Comparison of ENCODE assay signal across 18 cellular contexts in the genomic region with DNA sequence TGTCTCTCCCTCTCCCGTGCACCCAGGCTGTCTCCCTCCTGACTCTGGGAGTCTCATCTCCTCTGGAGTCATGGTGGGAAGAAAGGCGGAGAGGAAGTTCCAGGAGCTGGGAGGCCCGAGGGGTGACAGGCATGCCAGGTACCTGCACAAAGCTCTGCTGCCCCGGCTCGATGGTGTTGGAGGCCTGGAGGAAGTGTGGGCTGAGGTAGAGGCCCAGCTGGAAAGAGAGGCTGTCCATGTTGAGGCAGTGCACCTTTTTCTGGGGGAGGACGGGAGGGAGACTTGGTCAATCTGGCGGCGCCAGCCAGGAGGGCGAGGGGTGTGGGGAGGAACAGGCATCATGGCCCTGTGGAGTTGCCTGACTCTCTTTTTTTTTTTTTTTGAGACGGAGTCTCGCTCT. TPM values are rescaled to one million over a fixed set of nuclear protein-coding genes. Genes with fewer than 3 reads are reported as not detected.
DNase-seq lines count a peak whose midpoint lies in the region; ATAC-seq and TF ChIP-seq lines count a peak whose summit lies in the region.
"Had no signal": no experiment of that assay in that cellular context is flagged by ENCODE, and none has a peak within 500 bp of the region (broad histone marks: within the 10 kb centered on the region; RNA-seq: fewer than 3 reads in every experiment).

No MANE protein-coding gene starts in this region.

- TF ChIP-seq RAD21 in IMR-90 (IDR thresholded peaks at IDR 0.05; ENCODE audit: low read length): no peak

- H2BK5ac ChIP-seq in IMR-90 (ENCODE audit: low read depth, low read length, poor library complexity, severe bottlenecking): no peak overlapping the region

- no peak for TF ChIP-seq POLR2A in IMR-90 (IDR thresholded peaks at IDR 0.05; ENCODE audit: low read depth, low read length)

- no peak overlapping the region for H4K5ac ChIP-seq in IMR-90 (ENCODE audit: low read depth, low read length)

- no peak overlapping the region for H2AK5ac ChIP-seq in IMR-90 (ENCODE audit: low read depth, low read length)

- no peak overlapping the region for H3K23ac ChIP-seq in IMR-90 (ENCODE audit: low read depth, low read length)

- peak overlapping the region; percentile 11 for H2AFZ ChIP-seq in IMR-90 (replicated peaks; ENCODE audit: low read length, poor library complexity)
- H2AFZ ChIP-seq: GM23338, PC-9 had no signal

- in situ Hi-C loops in IMR-90 (cut with MboI; ENCODE audit: low sequenced_read_pairs): no loop called here

- H3K27ac Mint-ChIP-seq in Calu3 (ENCODE audit: unreplicated experiment): peak overlapping the region; percentile 28
- no peak overlapping the region for H3K27ac Mint-ChIP-seq in endothelial cell (ENCODE audit: unreplicated experiment)
- H3K27ac Mint-ChIP-seq in activated T-helper 1 cell treated with anti-CD3 and anti-CD28 coated beads, Interleukin-12 subunit alpha, Interleukin-12 subunit beta, Interleukin-2, Interleukin-4 antibody, amounts not matched to agents 30 ng/mL and 10 ng/mL and 1 ng/mL, durations not matched to agents 14 hours and 24 hours and 36 hours: no peak overlapping the region
- H3K27ac Mint-ChIP-seq: CD8-positive, alpha-beta T cell; GM23338 had no signal

- peaks cover 32% of the 10 kb centered on the region for H3K36me3 Mint-ChIP-seq in Calu3 (ENCODE audit: insufficient read depth, unreplicated experiment)
- H3K36me3 Mint-ChIP-seq in endothelial cell (ENCODE audit: low read depth, unreplicated experiment): peaks cover 27% of the 10 kb centered on the region
- H3K36me3 Mint-ChIP-seq in activated T-helper 1 cell treated with anti-CD3 and anti-CD28 coated beads, Interleukin-12 subunit alpha, Interleukin-12 subunit beta, Interleukin-2, Interleukin-4 antibody, amounts not matched to agents 30 ng/mL and 10 ng/mL and 1 ng/mL, durations not matched to agents 14 hours and 24 hours and 36 hours (ENCODE audit: low read depth): peaks cover 14% of the 10 kb centered on the region

- intact Hi-C loops in Calu3 (cut with micrococcal nuclease; ENCODE audit: unreplicated experiment) (no loop called here), IMR-90 (cut with micrococcal nuclease) (no loop called here), psoas muscle (cut with DNase I) (no loop called here)
- intact Hi-C loops in activated T-helper 1 cell treated with anti-CD3 and anti-CD28 coated beads, Interleukin-12 subunit alpha, Interleukin-12 subunit beta, Interleukin-2, Interleukin-4 antibody, amounts not matched to agents 30 ng/mL and 10 ng/mL and 1 ng/mL, durations not matched to agents 14 hours and 24 hours and 36 hours (cut with micrococcal nuclease): no loop called here

- TF ChIP-seq CTCF in Calu3 (IDR thresholded peaks at IDR 0.05; ENCODE audit: unreplicated experiment): no peak
- TF ChIP-seq CTCF in IMR-90 (conservative IDR thresholded peaks at IDR 0.05; ENCODE audit: low read depth, low read length): no peak
- TF ChIP-seq CTCF in endothelial cell (IDR thresholded peaks at IDR 0.05; ENCODE audit: unreplicated experiment): no peak
- TF ChIP-seq CTCF in psoas muscle (IDR thresholded peaks at IDR 0.05): no peak

- H3K56ac ChIP-seq in IMR-90 (ENCODE audit: extremely low read depth, insufficient read depth, low read length): no peak overlapping the region

- no peak for DNase-seq in Calu3
- no peak for DNase-seq in IMR-90
- no peak for DNase-seq in endothelial cell (ENCODE audit: low spot score)
- no peak for DNase-seq in psoas muscle
- no peak for DNase-seq in NCI-H1930 (lab: John Stamatoyannopoulos, UW)
- no peak for DNase-seq in activated T-helper 1 cell treated with anti-CD3 and anti-CD28 coated beads, Interleukin-12 subunit alpha, Interleukin-12 subunit beta, Interleukin-2, Interleukin-4 antibody, amounts not matched to agents 30 ng/mL and 10 ng/mL and 1 ng/mL, durations not matched to agents 14 hours and 24 hours and 36 hours (ENCODE audit: low spot score)
- DNase-seq: CD8-positive, alpha-beta T cell; GF-D8; KBM-7; NCI-H1436 treated with DMSO at 0.1 percent for 48 hours; NCI-H226; NCI-H526; PC-9; Right ventricle myocardium superior had no signal

- H3K79me1 ChIP-seq in IMR-90 (ENCODE audit: low read depth in 1 of 2, low read length in 2 of 2): peaks cover 7 to 22% of the 10 kb centered on the region in 2 experiments; a peak in 2 of 4 replicates

- no peak overlapping the region for H2AK9ac ChIP-seq in IMR-90 (replicated peaks; ENCODE audit: low read depth, low read length, poor library complexity)

- no peak overlapping the region for H3K18ac ChIP-seq in IMR-90 (ENCODE audit: low read depth, low read length)

- H3K9me1 ChIP-seq in IMR-90 (ENCODE audit: insufficient read depth, low read length): no peaks in the 10 kb centered on the region; the same call in 1 of the 2 replicates

- no peak overlapping the region for H3K9ac ChIP-seq in IMR-90 (ENCODE audit: low read depth, low read length)

- dilution Hi-C loops in IMR-90 (cut with HindIII; ENCODE audit: low sequenced_read_pairs, unreplicated experiment): no loop called here

- no peak overlapping the region for H3K14ac ChIP-seq in IMR-90 (replicated peaks; ENCODE audit: low read depth, low read length)

- H2BK120ac ChIP-seq in IMR-90 (ENCODE audit: low read depth, low read length): no peak overlapping the region

- H3K27me3 Mint-ChIP-seq in Calu3 (ENCODE audit: unreplicated experiment): no peaks in the 10 kb centered on the region
- H3K27me3 Mint-ChIP-seq in endothelial cell (ENCODE audit: unreplicated experiment): peaks cover 20% of the 10 kb centered on the region
- H3K27me3 Mint-ChIP-seq in activated T-helper 1 cell treated with anti-CD3 and anti-CD28 coated beads, Interleukin-12 subunit alpha, Interleukin-12 subunit beta, Interleukin-2, Interleukin-4 antibody, amounts not matched to agents 30 ng/mL and 10 ng/mL and 1 ng/mL, durations not matched to agents 14 hours and 24 hours and 36 hours (ENCODE audit: insufficient read depth): no peaks in the 10 kb centered on the region

- no peak overlapping the region for H2BK20ac ChIP-seq in IMR-90 (ENCODE audit: low read depth, low read length)

- H3K4me3 ChIP-seq in IMR-90 (ENCODE audit: insufficient read depth, low read depth, low read length) (no peak overlapping the region), psoas muscle (no peak overlapping the region)
- H3K4me3 ChIP-seq: GM23338, PC-9 had no signal

- no peaks in the 10 kb centered on the region for H3K27me3 ChIP-seq in IMR-90 (ENCODE audit: control insufficient read depth, insufficient read depth, low read length)
- H3K27me3 ChIP-seq in psoas muscle (ENCODE audit: insufficient read depth in 3 of 3, low read length in 2 of 3): no peaks in the 10 kb centered on the region
- H3K27me3 ChIP-seq: BE2C had no signal

- H3K9me3 ChIP-seq in IMR-90 (ENCODE audit: control insufficient read depth, insufficient read depth, low read length): no peaks in the 10 kb centered on the region
- H3K9me3 ChIP-seq in psoas muscle: no peaks in the 10 kb centered on the region
- H3K9me3 ChIP-seq: BE2C had no signal

- H3K4ac ChIP-seq in IMR-90 (ENCODE audit: low read depth, low read length): no peak overlapping the region

- no peak overlapping the region for H3K27ac ChIP-seq in IMR-90 (ENCODE audit: insufficient read depth, low read length)
- peak overlapping the region; percentile 78 for H3K27ac ChIP-seq in psoas muscle
- H3K27ac ChIP-seq: PC-9 had no signal

- no peaks in the 10 kb centered on the region for H3K9me3 Mint-ChIP-seq in Calu3 (ENCODE audit: low read depth, unreplicated experiment)
- H3K9me3 Mint-ChIP-seq in endothelial cell (ENCODE audit: unreplicated experiment): no peaks in the 10 kb centered on the region
- no peaks in the 10 kb centered on the region for H3K9me3 Mint-ChIP-seq in activated T-helper 1 cell treated with anti-CD3 and anti-CD28 coated beads, Interleukin-12 subunit alpha, Interleukin-12 subunit beta, Interleukin-2, Interleukin-4 antibody, amounts not matched to agents 30 ng/mL and 10 ng/mL and 1 ng/mL, durations not matched to agents 14 hours and 24 hours and 36 hours
- H3K9me3 Mint-ChIP-seq: CD8-positive, alpha-beta T cell; GM23338 had no signal

- 91% methylated on average over 3 of the region's 11 CpGs; no CpG with 5 or more reads in 1 of the 2 experiments for WGBS in IMR-90 (ENCODE audit: extremely low coverage in 2 of 2, insufficient read length in 1 of 2), 2 experiments
- 90 to 91% (median 90%) methylated on average over 9 to 11 of the region's 11 CpGs for WGBS in psoas muscle, 3 donors

- H3K4me1 Mint-ChIP-seq in Calu3 (ENCODE audit: low read depth, unreplicated experiment) (no peaks in the 10 kb centered on the region), endothelial cell (ENCODE audit: unreplicated experiment) (no peaks in the 10 kb centered on the region)
- no peaks in the 10 kb centered on the region for H3K4me1 Mint-ChIP-seq in activated T-helper 1 cell treated with anti-CD3 and anti-CD28 coated beads, Interleukin-12 subunit alpha, Interleukin-12 subunit beta, Interleukin-2, Interleukin-4 antibody, amounts not matched to agents 30 ng/mL and 10 ng/mL and 1 ng/mL, durations not matched to agents 14 hours and 24 hours and 36 hours (ENCODE audit: low read depth)
- H3K4me1 Mint-ChIP-seq: GM23338 had no signal

- H3K4me1 ChIP-seq in IMR-90 (ENCODE audit: control insufficient read depth, insufficient read depth, low read length): peaks cover 11% of the 10 kb centered on the region; the same call in 1 of the 2 replicates
- peaks cover 23% of the 10 kb centered on the region for H3K4me1 ChIP-seq in psoas muscle

- ATAC-seq in IMR-90 (ENCODE audit: low read depth): no peak
- ATAC-seq in psoas muscle: no peak
- ATAC-seq in GM18870 (IDR thresholded peaks at IDR 0.05; ENCODE audit: unreplicated experiment): no peak
- ATAC-seq: CD8-positive, alpha-beta T cell; GM23338 had no signal

- H2BK15ac ChIP-seq in IMR-90 (ENCODE audit: low read depth, low read length): no peak overlapping the region

- CTCF ChIA-PET in Calu3 (lab: Charles Lee) (no interaction called here), IMR-90 (lab: Yijun Ruan, JAX) (no interaction called here)

- 0 out of 2 replicates have a peak, but pooled peaks cover 5% of the 10 kb centered on the region for H4K20me1 ChIP-seq in IMR-90 (ENCODE audit: insufficient read depth, low read length)

- BruUV-seq in Calu3 (replicated peaks; lab: Mats Ljungman, UMichigan) (no TSS peak), IMR-90 (replicated peaks; lab: Mats Ljungman, UMichigan) (no TSS peak)

- peaks cover 61% of the 10 kb centered on the region for H3K36me3 ChIP-seq in IMR-90 (ENCODE audit: control insufficient read depth, insufficient read depth, low read length)
- peaks cover 3 to 80% of the 10 kb centered on the region in 2 donors for H3K36me3 ChIP-seq in psoas muscle (ENCODE audit: insufficient read depth in 1 of 2, low read depth in 1 of 2)

- POLR2A ChIA-PET in IMR-90 (lab: Charles Lee; ENCODE audit: unreplicated experiment): interaction anchor here (0.6 kb wide), 1 partner anchor 14 kb away, joined by 5 read pairs; no protein-coding TSS in a partner anchor

- H4K8ac ChIP-seq in IMR-90 (ENCODE audit: low read depth in 2 of 2, low read length in 2 of 2): no peak overlapping the region

- H3K4me3 Mint-ChIP-seq in Calu3 (ENCODE audit: low read depth, unreplicated experiment): no peak overlapping the region
- peak overlapping the region; percentile 79 for H3K4me3 Mint-ChIP-seq in endothelial cell (ENCODE audit: unreplicated experiment)
- H3K4me3 Mint-ChIP-seq in activated T-helper 1 cell treated with anti-CD3 and anti-CD28 coated beads, Interleukin-12 subunit alpha, Interleukin-12 subunit beta, Interleukin-2, Interleukin-4 antibody, amounts not matched to agents 30 ng/mL and 10 ng/mL and 1 ng/mL, durations not matched to agents 14 hours and 24 hours and 36 hours: no peak overlapping the region
- H3K4me3 Mint-ChIP-seq: CD8-positive, alpha-beta T cell; GM23338 had no signal

- no peak overlapping the region for H4K91ac ChIP-seq in IMR-90 (ENCODE audit: insufficient read depth, low read depth, low read length)

- no peak overlapping the region for H3K4me2 ChIP-seq in IMR-90 (ENCODE audit: low read depth, low read length)
- H3K4me2 ChIP-seq: GM23338, PC-9 had no signal

RNA-seq across cellular contexts. Expression of gene FPGS, which starts 15.9 kb away (rescaled TPM):
- total RNA-seq in Calu3 (2022): 75.2 and 79.9 TPM in 2 replicates
- total RNA-seq in IMR-90 (2012; rRNA removed): 43.9 and 45.5 TPM in 2 replicates
- polyA plus RNA-seq in IMR-90 (2012; rRNA removed): 71.5 and 75.7 TPM in 2 replicates
- polyA plus RNA-seq in IMR-90 (2012; cell fraction: cytosol; rRNA removed): 39.9 and 56.3 TPM in 2 replicates
- 94.7 and 201 TPM in 2 replicates for polyA plus RNA-seq in IMR-90 (2012; cell fraction: nucleus; rRNA removed; ENCODE audit: low replicate concordance)
- total RNA-seq in endothelial cell (ENCODE audit: unreplicated experiment): 51.3 TPM
- total RNA-seq in psoas muscle: 10 to 100 TPM; 39.7 to 61.9 (median 45.8) TPM
- polyA plus RNA-seq in psoas muscle: 10 to 100 TPM; 21.9 to 32.3 (median 29.8) TPM
- 128 and 130 TPM in 2 replicates for total RNA-seq in activated T-helper 1 cell treated with anti-CD3 and anti-CD28 coated beads, Interleukin-12 subunit alpha, Interleukin-12 subunit beta, Interleukin-2, Interleukin-4 antibody, amounts not matched to agents 30 ng/mL and 10 ng/mL and 1 ng/mL, durations not matched to agents 14 hours and 24 hours and 36 hours

RNA-seq across cellular contexts. Expression of gene CDK9, which starts 32.7 kb away (rescaled TPM):
- total RNA-seq in Calu3 (2022) (41.8 and 51.3 TPM in 2 replicates), IMR-90 (2012; rRNA removed) (28.9 and 30.3 TPM in 2 replicates), endothelial cell (ENCODE audit: unreplicated experiment) (188 TPM), psoas muscle (10 to 100 TPM; 26.5 to 46.1 (median 42.9) TPM)
- polyA plus RNA-seq in IMR-90 (2012; rRNA removed) (49.9 and 52.1 TPM in 2 replicates), psoas muscle (10 to 100 TPM; 29.7 to 39.3 (median 31.5) TPM)
- polyA plus RNA-seq in IMR-90 (2012; cell fraction: cytosol; rRNA removed): 34.4 and 54.3 TPM in 2 replicates
- 140 and 177 TPM in 2 replicates for polyA plus RNA-seq in IMR-90 (2012; cell fraction: nucleus; rRNA removed; ENCODE audit: low replicate concordance)
- total RNA-seq in activated T-helper 1 cell treated with anti-CD3 and anti-CD28 coated beads, Interleukin-12 subunit alpha, Interleukin-12 subunit beta, Interleukin-2, Interleukin-4 antibody, amounts not matched to agents 30 ng/mL and 10 ng/mL and 1 ng/mL, durations not matched to agents 14 hours and 24 hours and 36 hours: 97.3 and 105 TPM in 2 replicates

RNA-seq across cellular contexts. Expression of gene ENG, which starts 35.9 kb away (rescaled TPM):
- total RNA-seq in Calu3 (2022): 0.32 TPM in 1 of 2 replicates, not detected in the other
- 3.6 and 4.2 TPM in 2 replicates for total RNA-seq in IMR-90 (2012; rRNA removed)
- 73.9 and 83.3 TPM in 2 replicates for polyA plus RNA-seq in IMR-90 (2012; rRNA removed)
- 39.1 and 101 TPM in 2 replicates for polyA plus RNA-seq in IMR-90 (2012; cell fraction: cytosol; rRNA removed)
- 36.4 and 102 TPM in 2 replicates for polyA plus RNA-seq in IMR-90 (2012; cell fraction: nucleus; rRNA removed; ENCODE audit: low replicate concordance)
- 113 TPM for total RNA-seq in endothelial cell (ENCODE audit: unreplicated experiment)
- total RNA-seq in psoas muscle: 10 to 100 TPM; 31.7 to 80.4 (median 54.3) TPM
- polyA plus RNA-seq in psoas muscle: 10 to 100 TPM; 22.1 to 78.1 (median 28.6) TPM
- total RNA-seq in activated T-helper 1 cell treated with anti-CD3 and anti-CD28 coated beads, Interleukin-12 subunit alpha, Interleukin-12 subunit beta, Interleukin-2, Interleukin-4 antibody, amounts not matched to agents 30 ng/mL and 10 ng/mL and 1 ng/mL, durations not matched to agents 14 hours and 24 hours and 36 hours: 32.2 and 33.0 TPM in 2 replicates

RNA-seq across cellular contexts. Expression of gene SH2D3C, which starts 40.1 kb away (rescaled TPM):
- total RNA-seq in Calu3 (2022): not detected in 2 replicates
- under 0.01 and 0.28 TPM in 2 replicates for total RNA-seq in IMR-90 (2012; rRNA removed)
- 0.22 and 0.24 TPM in 2 replicates for polyA plus RNA-seq in IMR-90 (2012; rRNA removed)
- polyA plus RNA-seq in IMR-90 (2012; cell fraction: cytosol; rRNA removed): 0.06 and 0.38 TPM in 2 replicates
- polyA plus RNA-seq in IMR-90 (2012; cell fraction: nucleus; rRNA removed; ENCODE audit: low replicate concordance): 0.05 and 0.29 TPM in 2 replicates
- 137 TPM for total RNA-seq in endothelial cell (ENCODE audit: unreplicated experiment)
- total RNA-seq in psoas muscle: 10 to 100 TPM in 2 of 4 donors, 1 to 10 TPM in 2; 8.3 to 12.0 (median 10.3) TPM
- 10 to 100 TPM in 1 of 3 donors, 1 to 10 TPM in 2; 5.3 to 10.0 (median 8.4) TPM for polyA plus RNA-seq in psoas muscle
- 30.0 and 30.4 TPM in 2 replicates for total RNA-seq in activated T-helper 1 cell treated with anti-CD3 and anti-CD28 coated beads, Interleukin-12 subunit alpha, Interleukin-12 subunit beta, Interleukin-2, Interleukin-4 antibody, amounts not matched to agents 30 ng/mL and 10 ng/mL and 1 ng/mL, durations not matched to agents 14 hours and 24 hours and 36 hours
- polyA plus RNA-seq: AG04450 had no signal

RNA-seq across cellular contexts. Expression of gene AK1, which starts 58.9 kb away (rescaled TPM):
- 12.2 and 15.6 TPM in 2 replicates for total RNA-seq in Calu3 (2022)
- 44.8 and 51.4 TPM in 2 replicates for total RNA-seq in IMR-90 (2012; rRNA removed)
- 119 and 126 TPM in 2 replicates for polyA plus RNA-seq in IMR-90 (2012; rRNA removed)
- polyA plus RNA-seq in IMR-90 (2012; cell fraction: cytosol; rRNA removed): 146 and 387 TPM in 2 replicates
- 158 and 207 TPM in 2 replicates for polyA plus RNA-seq in IMR-90 (2012; cell fraction: nucleus; rRNA removed; ENCODE audit: low replicate concordance)
- total RNA-seq in endothelial cell (ENCODE audit: unreplicated experiment): 63.3 TPM
- total RNA-seq in psoas muscle: 100 to 1,000 TPM; 369 to 854 (median 688) TPM
- polyA plus RNA-seq in psoas muscle: 100 to 1,000 TPM; 310 to 845 (median 778) TPM
- 17.2 and 20.8 TPM in 2 replicates for total RNA-seq in activated T-helper 1 cell treated with anti-CD3 and anti-CD28 coated beads, Interleukin-12 subunit alpha, Interleukin-12 subunit beta, Interleukin-2, Interleukin-4 antibody, amounts not matched to agents 30 ng/mL and 10 ng/mL and 1 ng/mL, durations not matched to agents 14 hours and 24 hours and 36 hours
